ENCODE assay signal across 25 cellular contexts in the genomic region with DNA sequence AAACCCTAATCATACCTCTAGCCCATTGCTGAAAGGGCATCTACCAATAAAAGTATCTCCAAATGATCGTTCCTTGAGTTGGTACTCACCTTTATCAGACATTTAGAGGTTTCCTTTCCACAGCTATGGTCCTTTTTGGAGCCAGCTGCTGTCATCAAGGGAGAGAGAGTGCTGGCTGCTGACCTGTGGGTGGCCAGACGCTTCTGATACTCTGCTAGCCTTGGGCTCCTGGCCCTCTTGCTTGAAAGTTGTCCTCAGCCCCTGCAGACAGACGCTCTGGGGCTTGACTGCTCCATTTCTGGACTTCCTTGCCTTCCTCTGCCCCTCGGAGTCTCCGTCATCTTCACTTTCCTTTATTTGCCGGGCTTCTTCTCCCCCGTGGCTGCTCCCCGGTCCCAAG.
"Had no signal": no experiment of that assay in that cellular context is flagged by ENCODE, and none has a peak within 500 bp of the region (broad histone marks: within the 10 kb centered on the region; RNA-seq: fewer than 3 reads in every experiment).

No MANE protein-coding gene starts in this region.

- H3K27ac ChIP-seq: brain microvascular endothelial cell, cardiac muscle cell, KMS-11, SJSA1 had no signal

- DNase-seq: activated CD4-positive, alpha-beta T cell treated with anti-CD3 and anti-CD28 coated beads for 36 hours; activated CD8-positive, alpha-beta memory T cell treated with anti-CD3 and anti-CD28 coated beads, Interleukin-2, amount 50 U/mL, for 48 hours; activated CD8-positive, alpha-beta T cell treated with anti-CD3 and anti-CD28 coated beads, Interleukin-2, amount 10 ng/mL, durations not matched to agents 7 days and 5 days; activated effector memory CD4-positive, alpha-beta T cell treated with Interleukin-2 at 50 U/mL for 16 hours; activated naive CD4-positive, alpha-beta T cell; activated naive CD8-positive, alpha-beta T cell treated with anti-CD3 and anti-CD28 coated beads, Interleukin-2, amount 50 U/mL, for 24 hours; activated T-cell treated with anti-CD3 and anti-CD28 coated beads, Interleukin-2, amount 50 U/mL, for 24 hours; amniotic stem cell; brain microvascular endothelial cell; MG63; NCI-H1105; NCI-H1436; NCI-H187; NCI-H2081; NCI-H510A treated with DMSO at 0.1 percent for 48 hours; NCI-H69; PC-3; SHP77; T-helper 9 cell had no signal

- H3K9ac ChIP-seq: KMS-11 had no signal

- H3K36me3 ChIP-seq: brain microvascular endothelial cell, cardiac muscle cell, MG63 had no signal

- ATAC-seq: activated CD4-positive, alpha-beta T cell treated with anti-CD3 and anti-CD28 coated beads for 36 hours; activated CD8-positive, alpha-beta T cell treated with anti-CD3 and anti-CD28 coated beads, Interleukin-2, amount 10 ng/mL, durations not matched to agents 7 days and 5 days; activated naive CD8-positive, alpha-beta T cell treated with anti-CD3 and anti-CD28 coated beads, Interleukin-2, amount 50 U/mL, for 24 hours; PC-3; SK-N-SH treated with all-trans-retinoic acid at 6 μM for 48 hours had no signal

- H3K27me3 ChIP-seq: brain microvascular endothelial cell, cardiac muscle cell, MG63, SJSA1 had no signal

- H3K4me3 ChIP-seq: cardiac muscle cell, MG63, SJSA1 had no signal

- H3K9me3 ChIP-seq: MG63, SJSA1 had no signal

- FAIRE-seq: astrocyte, RCC 7860 had no signal

- H3K4me1 ChIP-seq: SJSA1 had no signal
